11 cellular contexts compared by ENCODE assay signal in the genomic region with DNA sequence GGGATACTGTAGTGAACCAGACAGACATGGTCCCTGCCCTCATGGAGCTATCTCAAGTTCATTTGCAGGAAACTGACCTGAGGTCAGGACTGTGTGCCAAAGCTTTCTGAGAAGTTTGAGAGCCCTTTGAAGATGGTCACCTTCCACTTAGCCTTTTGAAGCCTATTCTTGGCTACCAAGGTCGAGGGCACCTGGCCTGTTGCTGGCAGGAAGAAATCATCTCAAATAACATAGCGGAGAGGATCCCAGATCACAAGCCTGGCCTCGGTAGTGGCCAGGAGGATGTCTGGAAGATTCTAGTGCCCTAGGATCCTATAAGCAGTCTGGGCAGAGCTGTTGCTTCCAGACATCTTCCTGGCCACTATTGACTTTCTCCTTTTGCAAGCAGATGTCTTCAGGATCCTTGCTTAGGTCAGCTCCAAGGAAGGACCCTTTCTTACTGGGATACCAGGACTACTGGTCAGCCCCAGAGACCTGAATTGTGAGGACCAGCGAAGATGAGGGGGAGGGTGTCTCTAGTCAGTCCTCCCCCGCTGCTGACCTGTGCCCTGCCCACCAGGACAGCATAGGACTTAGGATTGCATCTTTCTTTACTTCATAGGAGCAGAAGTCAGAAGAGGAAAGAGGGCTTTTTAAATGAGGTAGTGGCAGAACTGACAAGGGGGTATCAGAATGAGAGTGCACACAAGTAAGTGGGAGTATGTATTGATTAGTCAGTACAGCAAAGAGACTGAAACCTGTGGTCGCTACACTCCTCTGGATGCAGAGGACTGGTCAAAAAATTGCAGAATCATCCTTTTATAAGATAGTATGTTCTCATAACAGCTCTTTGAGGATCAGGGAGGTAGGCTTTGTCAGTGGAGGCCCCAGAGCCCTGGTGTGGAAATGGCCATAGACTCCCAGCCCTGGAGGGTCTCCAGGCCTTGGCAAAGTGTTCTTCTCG.
A peak's percentile ranks its signal among the peaks of the same experiment; 100 is the strongest.
DNase-seq lines count a peak whose midpoint lies in the region; ATAC-seq and TF ChIP-seq lines count a peak whose summit lies in the region.
"Had no signal": no experiment of that assay in that cellular context is flagged by ENCODE, and none has a peak within 500 bp of the region (broad histone marks: within the 10 kb centered on the region; RNA-seq: fewer than 3 reads in every experiment).

No MANE protein-coding gene starts in this region.

- no peaks in the 10 kb centered on the region for H3K9me3 ChIP-seq in SJCRH30 (replicated peaks)

- H3K27me3 ChIP-seq in SJCRH30 = no peaks in the 10 kb centered on the region
- H3K27me3 ChIP-seq: dorsolateral prefrontal cortex had no signal

- H3K27ac Mint-ChIP-seq in progenitor cell of endocrine pancreas = peak overlapping the region; percentile 67
- H3K27ac Mint-ChIP-seq: activated naive CD8-positive, alpha-beta T cell had no signal

- no peak overlapping the region for H3K4me3 Mint-ChIP-seq in progenitor cell of endocrine pancreas (ENCODE audit: low read depth)
- H3K4me3 Mint-ChIP-seq: activated naive CD8-positive, alpha-beta T cell had no signal

- no peak for TF ChIP-seq CTCF in progenitor cell of endocrine pancreas (IDR thresholded peaks at IDR 0.05; ENCODE audit: unreplicated experiment)

- H3K27ac ChIP-seq in SJCRH30 = peak overlapping the region; percentile 43

- H3K36me3 Mint-ChIP-seq in progenitor cell of endocrine pancreas (ENCODE audit: insufficient read depth) = peaks cover 22% of the 10 kb centered on the region
- H3K36me3 Mint-ChIP-seq: activated naive CD8-positive, alpha-beta T cell had no signal

- H3K4me3 ChIP-seq in SJCRH30 = no peak overlapping the region
- H3K4me3 ChIP-seq: dorsolateral prefrontal cortex had no signal

- no peaks in the 10 kb centered on the region for H3K9me3 Mint-ChIP-seq in progenitor cell of endocrine pancreas (ENCODE audit: low read depth)

- peaks cover 35% of the 10 kb centered on the region for H3K4me1 ChIP-seq in SJCRH30

- peaks cover 12% of the 10 kb centered on the region for H3K4me1 Mint-ChIP-seq in progenitor cell of endocrine pancreas (ENCODE audit: low read depth)

- peak; percentile 80 for ATAC-seq in GM18867 (IDR thresholded peaks at IDR 0.05; ENCODE audit: unreplicated experiment)
- peak; percentile 52 for ATAC-seq in HG02623 (IDR thresholded peaks at IDR 0.05; ENCODE audit: unreplicated experiment)

- H3K27me3 Mint-ChIP-seq in progenitor cell of endocrine pancreas = no peaks in the 10 kb centered on the region

- H3K36me3 ChIP-seq in SJCRH30 = peaks cover 10% of the 10 kb centered on the region

- DNase-seq in SJCRH30 (no peak), progenitor cell of endocrine pancreas (ENCODE audit: low spot score, unreplicated experiment) (no peak), cerebellar nuclear complex (lab: John Stamatoyannopoulos, UW) (no peak), LoVo (ENCODE audit: low spot score) (no peak), DMS153 treated with DMSO at 0.1 percent for 48 hours (lab: John Stamatoyannopoulos, UW; ENCODE audit: unreplicated experiment) (no peak)
- DNase-seq: activated CD4-positive, CD25-positive, alpha-beta regulatory T cell treated with anti-CD3 and anti-CD28 coated beads, Interleukin-2, amount 50 U/mL, for 72 hours; dorsolateral prefrontal cortex; NCI-H1092 had no signal
